ENCODE assay signal across 22 cellular contexts in the genomic region with DNA sequence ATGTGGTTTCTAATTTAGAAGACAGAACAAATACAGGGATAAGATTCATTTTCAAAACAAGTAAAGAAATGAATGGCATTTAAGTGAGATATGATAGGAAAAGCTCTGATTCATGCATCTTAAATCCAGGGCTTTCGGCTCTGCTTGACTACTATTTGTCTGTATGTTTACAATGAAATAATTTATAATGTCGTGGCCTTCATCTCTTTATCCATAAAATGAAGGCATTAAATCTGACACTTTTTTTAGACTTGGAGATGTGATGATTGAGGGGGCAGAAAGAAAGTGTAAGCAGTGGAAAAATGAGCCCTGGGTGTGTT.
A peak's percentile ranks its signal among the peaks of the same experiment; 100 is the strongest.
DNase-seq lines count a peak whose midpoint lies in the region; ATAC-seq and TF ChIP-seq lines count a peak whose summit lies in the region.
"Had no signal": no experiment of that assay in that cellular context is flagged by ENCODE, and none has a peak within 500 bp of the region (broad histone marks: within the 10 kb centered on the region; RNA-seq: fewer than 3 reads in every experiment).

No MANE protein-coding gene starts in this region.

- H3K27ac Mint-ChIP-seq in HFFc6 (peak overlapping the region; percentile 87), osteocyte (ENCODE audit: unreplicated experiment) (peak overlapping the region; percentile 24)
- no peak overlapping the region for H3K27ac Mint-ChIP-seq in CD8-positive, alpha-beta memory T cell
- H3K27ac Mint-ChIP-seq: GM23338 had no signal

- TF ChIP-seq CTCF in HFFc6 (IDR thresholded peaks at IDR 0.05) (no peak), brain microvascular endothelial cell (IDR thresholded peaks at IDR 0.05; ENCODE audit: low read depth, low read length, missing control alignments) (no peak), osteocyte (IDR thresholded peaks at IDR 0.05) (no peak)

- H3K9me3 Mint-ChIP-seq in HFFc6 (no peaks in the 10 kb centered on the region), osteocyte (ENCODE audit: unreplicated experiment) (no peaks in the 10 kb centered on the region)
- H3K9me3 Mint-ChIP-seq in CD8-positive, alpha-beta memory T cell, result peaks cover 0 to 1% (median 0%) of the 10 kb centered on the region in 5 donors
- H3K9me3 Mint-ChIP-seq: GM23338 had no signal

- POLR2A ChIA-PET in CD8-positive, alpha-beta memory T cell (lab: Charles Lee), result no interaction called here

- CTCF ChIA-PET in CD8-positive, alpha-beta memory T cell (lab: Charles Lee), result no interaction called here

- DNase-seq in HFFc6, result no peak
- peak; percentile 53 for DNase-seq in brain microvascular endothelial cell
- DNase-seq in osteocyte (ENCODE audit: extremely low spot score, unreplicated experiment), result no peak
- no peak for DNase-seq in activated CD4-positive, alpha-beta T cell treated with anti-CD3 and anti-CD28 coated beads for 48 hours
- DNase-seq in CD8-positive, alpha-beta memory T cell, result no peak
- DNase-seq: 8988T, NCI-H1105, NCI-H146, NCI-H2029, NCI-H345, NCI-H524, NCI-H774, SIG-M5 had no signal

- H3K4me1 ChIP-seq in ACC112 (ENCODE audit: control insufficient read depth, insufficient read depth, low read length, unreplicated experiment), result peaks cover 30% of the 10 kb centered on the region
- no peaks in the 10 kb centered on the region for H3K4me1 ChIP-seq in CD8-positive, alpha-beta memory T cell (ENCODE audit: insufficient read depth, low read length)
- H3K4me1 ChIP-seq: HAP-1 had no signal

- in situ Hi-C loops in brain microvascular endothelial cell (cut with HindIII; ENCODE audit: low pct_ligation_motif_present, low sequenced_read_pairs), result no loop called here

- H3K27me3 ChIP-seq in ACC112 (ENCODE audit: insufficient read depth, low read length), result no peaks in the 10 kb centered on the region
- no peaks in the 10 kb centered on the region for H3K27me3 ChIP-seq in brain microvascular endothelial cell (replicated peaks)
- H3K27me3 ChIP-seq in CD8-positive, alpha-beta memory T cell (ENCODE audit: insufficient read depth, low read length, poor library complexity, severe bottlenecking), result no peaks in the 10 kb centered on the region

- H2AFZ ChIP-seq in ACC112 (ENCODE audit: low read length, unreplicated experiment), result no peak overlapping the region
- H2AFZ ChIP-seq: GM23338 had no signal

- H3K4me1 Mint-ChIP-seq in HFFc6 (ENCODE audit: low read depth), result peaks cover 50% of the 10 kb centered on the region
- peaks cover 38% of the 10 kb centered on the region for H3K4me1 Mint-ChIP-seq in osteocyte (ENCODE audit: unreplicated experiment)
- H3K4me1 Mint-ChIP-seq in CD8-positive, alpha-beta memory T cell, result no peaks in the 10 kb centered on the region

- H3K27me3 Mint-ChIP-seq in HFFc6 (ENCODE audit: insufficient read depth) (peaks cover 11% of the 10 kb centered on the region), osteocyte (ENCODE audit: unreplicated experiment) (no peaks in the 10 kb centered on the region)
- H3K27me3 Mint-ChIP-seq in CD8-positive, alpha-beta memory T cell, result peaks cover 0 to 1% of the 10 kb centered on the region in 2 donors

- H3K4me3 Mint-ChIP-seq in HFFc6 (peak overlapping the region; percentile 68), osteocyte (ENCODE audit: unreplicated experiment) (no peak overlapping the region)
- no peak overlapping the region for H3K4me3 Mint-ChIP-seq in CD8-positive, alpha-beta memory T cell
- H3K4me3 Mint-ChIP-seq: GM23338 had no signal

- H3K9me3 ChIP-seq in CD8-positive, alpha-beta memory T cell (ENCODE audit: low read length), result no peaks in the 10 kb centered on the region
- H3K9me3 ChIP-seq: HAP-1 had no signal

- H3K27ac ChIP-seq in ACC112 (ENCODE audit: low read depth, low read length), result peak overlapping the region; percentile 47
- peak overlapping the region; percentile 95 for H3K27ac ChIP-seq in brain microvascular endothelial cell
- no peak overlapping the region for H3K27ac ChIP-seq in CD8-positive, alpha-beta memory T cell (ENCODE audit: low read depth, low read length)
- H3K27ac ChIP-seq: C4-2B, HL-60, KMS-11 had no signal

- H3K36me3 Mint-ChIP-seq in HFFc6 (ENCODE audit: low read depth) (no peaks in the 10 kb centered on the region), osteocyte (ENCODE audit: unreplicated experiment) (no peaks in the 10 kb centered on the region)
- H3K36me3 Mint-ChIP-seq in CD8-positive, alpha-beta memory T cell, result no peaks in the 10 kb centered on the region

- ATAC-seq in GM19455 (IDR thresholded peaks at IDR 0.05; ENCODE audit: unreplicated experiment), result no peak
- ATAC-seq: GM12878, Panc1 had no signal

- no peaks in the 10 kb centered on the region for H3K79me2 ChIP-seq in ACC112 (ENCODE audit: control insufficient read depth, insufficient read depth, low read length, unreplicated experiment)

- no peaks in the 10 kb centered on the region for H3K36me3 ChIP-seq in ACC112 (ENCODE audit: insufficient read depth, low read length)
- no peaks in the 10 kb centered on the region for H3K36me3 ChIP-seq in brain microvascular endothelial cell (replicated peaks)
- H3K36me3 ChIP-seq in CD8-positive, alpha-beta memory T cell (ENCODE audit: insufficient read depth, low read length), result no peaks in the 10 kb centered on the region
- H3K36me3 ChIP-seq: HAP-1 had no signal

- 0 out of 2 replicates have a peak overlapping the region, but pooled peaks have one; percentile 17 for H3K4me3 ChIP-seq in ACC112 (ENCODE audit: low read depth, low read length)
- H3K4me3 ChIP-seq in brain microvascular endothelial cell (ENCODE audit: low read depth, low read length), result no peak overlapping the region
- H3K4me3 ChIP-seq in CD8-positive, alpha-beta memory T cell (ENCODE audit: low read length), result no peak overlapping the region
- H3K4me3 ChIP-seq: GM12878, GM23338, HAP-1 had no signal

Comparison
In these comparisons a context has a peak if more than half of its experiments do, and no peak if none do; other contexts are left out.
1. H3K27ac Mint-ChIP-seq: peak in HFFc6 (single experiment) and osteocyte (single experiment); none in CD8-positive, alpha-beta memory T cell (0 of 8).